28 cellular contexts compared by ENCODE assay signal in the genomic region with DNA sequence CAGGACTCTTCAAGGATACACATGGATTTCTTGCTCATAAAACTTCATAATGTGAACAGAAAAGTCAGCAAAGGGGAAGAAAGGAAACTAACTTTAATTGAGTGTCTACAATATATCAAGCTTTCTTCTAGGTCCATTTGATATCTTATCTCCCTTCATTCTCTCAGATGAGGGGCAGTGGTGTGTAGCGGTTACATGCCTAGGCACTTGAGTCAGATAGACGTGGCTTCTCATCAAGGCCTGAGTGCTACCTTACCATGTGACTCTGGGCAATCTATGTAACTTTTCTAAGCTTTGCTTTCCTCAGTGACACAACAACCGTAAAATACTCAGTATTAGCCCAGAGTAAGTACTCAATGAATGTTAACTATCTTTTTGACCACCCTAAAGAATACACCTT. TPM values are rescaled to one million over a fixed set of nuclear protein-coding genes. Genes with fewer than 3 reads are reported as not detected.
"Had no signal": no experiment of that assay in that cellular context is flagged by ENCODE, and none has a peak within 500 bp of the region (broad histone marks: within the 10 kb centered on the region; RNA-seq: fewer than 3 reads in every experiment).

No MANE protein-coding gene starts in this region.

- H3K27me3 Mint-ChIP-seq: activated CD8-positive, alpha-beta memory T cell treated with anti-CD3 and anti-CD28 coated beads, Interleukin-2, amount 10 ng/mL, durations not matched to agents 7 days and 5 days; activated naive CD8-positive, alpha-beta T cell treated with anti-CD3 and anti-CD28 coated beads, Interleukin-2, amount 50 U/mL, for 24 hours had no signal

- H3K4me3 Mint-ChIP-seq: activated CD8-positive, alpha-beta memory T cell treated with anti-CD3 and anti-CD28 coated beads, Interleukin-2, amount 10 ng/mL, durations not matched to agents 7 days and 5 days; activated naive CD8-positive, alpha-beta T cell treated with anti-CD3 and anti-CD28 coated beads, Interleukin-2, amount 50 U/mL, for 24 hours; activated T-cell treated with anti-CD3 and anti-CD28 coated beads, Interleukin-2, amount 50 U/mL, for 4 hours; brain; IgD-negative memory B cell; T-helper 17 cell; WTC11 had no signal

- H3K9me3 Mint-ChIP-seq: activated naive CD4-positive, alpha-beta T cell treated with anti-CD3 and anti-CD28 coated beads, Interleukin-2, amount 50 U/mL, for 72 hours; activated naive CD8-positive, alpha-beta T cell treated with anti-CD3 and anti-CD28 coated beads, Interleukin-2, amount 50 U/mL, for 24 hours; activated T-cell treated with anti-CD3 and anti-CD28 coated beads, Interleukin-2, amount 50 U/mL, for 4 hours; brain; WTC11 had no signal

- DNase-seq: activated CD4-positive, alpha-beta T cell treated with anti-CD3 and anti-CD28 coated beads for 48 hours; activated CD4-positive, alpha-beta T cell treated with anti-CD3 and anti-CD28 coated beads, Interleukin-2, amount 50 U/mL, for 48 hours; activated CD4-positive, CD25-positive, alpha-beta regulatory T cell treated with anti-CD3 and anti-CD28 coated beads, Interleukin-2, amount 50 U/mL, for 72 hours; activated CD8-positive, alpha-beta memory T cell treated with anti-CD3 and anti-CD28 coated beads, Interleukin-2, amount 10 ng/mL, durations not matched to agents 7 days and 5 days; activated effector memory CD4-positive, alpha-beta T cell treated with anti-CD3 and anti-CD28 coated beads, Interleukin-2, amount 50 U/mL, for 16 hours; activated naive CD4-positive, alpha-beta T cell treated with Interleukin-2 at 50 U/mL for 16 hours; activated naive CD8-positive, alpha-beta T cell treated with anti-CD3 and anti-CD28 coated beads, Interleukin-2, amount 50 U/mL, for 24 hours; activated T-cell treated with anti-CD3 and anti-CD28 coated beads, Interleukin-2, amount 50 U/mL, for 4 hours; amygdala; caudate nucleus; KG1; MV-4-11; NCI-H1092 treated with DMSO at 0.1 percent for 48 hours; NCI-H1417 treated with DMSO at 0.1 percent for 48 hours; NCI-H1694; NCI-H2029; NCI-H2107; NCI-H345; NCI-H510A; NCI-H526 treated with DMSO at 0.1 percent for 48 hours; NCI-H82; SHP77 treated with DMSO at 0.1 percent for 48 hours; T-helper 17 cell; T-helper 9 cell had no signal

- H3K36me3 Mint-ChIP-seq: activated CD8-positive, alpha-beta memory T cell treated with anti-CD3 and anti-CD28 coated beads, Interleukin-2, amount 10 ng/mL, durations not matched to agents 7 days and 5 days; activated naive CD4-positive, alpha-beta T cell treated with anti-CD3 and anti-CD28 coated beads, Interleukin-2, amount 50 U/mL, for 72 hours; brain; IgD-negative memory B cell; WTC11 had no signal

- ATAC-seq: activated CD8-positive, alpha-beta memory T cell treated with anti-CD3 and anti-CD28 coated beads, Interleukin-2, amount 10 ng/mL, durations not matched to agents 7 days and 5 days; activated naive CD4-positive, alpha-beta T cell treated with anti-CD3 and anti-CD28 coated beads, Interleukin-2, amount 50 U/mL, for 72 hours; activated naive CD8-positive, alpha-beta T cell treated with anti-CD3 and anti-CD28 coated beads, Interleukin-2, amount 50 U/mL, for 24 hours; activated T-cell treated with anti-CD3 and anti-CD28 coated beads, Interleukin-2, amount 50 U/mL, for 4 hours; T-helper 17 cell; WTC11 had no signal

- H3K4me1 Mint-ChIP-seq: activated CD8-positive, alpha-beta memory T cell treated with anti-CD3 and anti-CD28 coated beads, Interleukin-2, amount 10 ng/mL, durations not matched to agents 7 days and 5 days; activated naive CD8-positive, alpha-beta T cell treated with anti-CD3 and anti-CD28 coated beads, Interleukin-2, amount 50 U/mL, for 24 hours; IgD-negative memory B cell; WTC11 had no signal

- H3K27ac Mint-ChIP-seq: activated CD8-positive, alpha-beta memory T cell treated with anti-CD3 and anti-CD28 coated beads, Interleukin-2, amount 10 ng/mL, durations not matched to agents 7 days and 5 days; activated naive CD4-positive, alpha-beta T cell treated with anti-CD3 and anti-CD28 coated beads, Interleukin-2, amount 50 U/mL, for 72 hours; activated naive CD8-positive, alpha-beta T cell treated with anti-CD3 and anti-CD28 coated beads, Interleukin-2, amount 50 U/mL, for 24 hours; brain; IgD-negative memory B cell; T-helper 17 cell; WTC11 had no signal

RNA-seq across cellular contexts. Expression of a gene that starts 25.2 kb away (rescaled TPM):
- polyA plus RNA-seq: IgD-negative memory B cell had no signal
